ENCODE assay signal across 18 cellular contexts in the genomic region with DNA sequence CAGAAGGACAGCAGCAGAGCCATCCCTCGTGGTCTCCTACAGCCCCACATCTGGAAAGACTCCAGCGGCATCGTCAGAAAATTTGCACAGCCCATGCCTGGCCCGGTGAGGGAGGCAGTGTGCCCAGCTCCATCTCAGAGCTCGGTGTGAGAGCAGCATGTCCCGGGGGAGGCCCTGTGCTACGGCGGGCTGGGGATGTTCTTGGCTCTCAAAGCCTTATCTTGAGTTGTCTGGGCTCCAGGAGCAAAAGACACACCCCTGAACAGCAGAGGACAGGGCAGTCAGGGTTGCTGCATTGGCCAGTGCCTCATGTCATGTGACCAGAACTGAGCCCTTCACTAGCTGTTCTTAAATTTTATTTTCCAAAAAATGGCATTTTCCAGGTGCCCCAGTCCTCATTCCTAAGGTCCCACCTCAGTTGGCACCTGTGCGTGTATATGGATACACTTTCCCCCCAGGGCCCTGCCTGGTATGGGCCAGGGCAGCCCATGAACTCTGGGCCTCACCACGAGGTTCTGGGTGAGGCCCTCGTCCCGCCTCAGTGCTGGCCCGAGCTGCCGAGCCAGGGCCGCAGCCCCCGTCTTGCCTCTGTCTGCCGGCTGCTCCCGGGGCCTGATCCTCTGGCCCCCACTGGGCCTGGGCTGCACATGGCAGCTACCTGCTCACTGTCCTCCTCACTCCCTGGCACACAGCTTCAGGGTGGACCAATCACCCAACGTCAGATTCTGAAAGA. TPM values are rescaled to one million over a fixed set of nuclear protein-coding genes. Genes with fewer than 3 reads are reported as not detected.
DNase-seq lines count a peak whose midpoint lies in the region; ATAC-seq, FAIRE-seq and TF ChIP-seq lines count a peak whose summit lies in the region.
"Had no signal": no experiment of that assay in that cellular context is flagged by ENCODE, and none has a peak within 500 bp of the region (broad histone marks: within the 10 kb centered on the region; RNA-seq: fewer than 3 reads in every experiment).

No MANE protein-coding gene starts in this region.

- H3K4me1 ChIP-seq in mammary epithelial cell (ENCODE audit: insufficient read depth, low read length): peaks cover 19% of the 10 kb centered on the region
- peaks cover 0 to 42% of the 10 kb centered on the region in 2 donors for H3K4me1 ChIP-seq in right atrium auricular region
- H3K4me1 ChIP-seq in testis: peaks cover 41% of the 10 kb centered on the region

- no peak for DNase-seq in activated CD8-positive, alpha-beta T cell treated with anti-CD3 and anti-CD28 coated beads for 36 hours
- DNase-seq in activated CD8-positive, alpha-beta T cell treated with anti-CD3 and anti-CD28 coated beads, Interleukin-2, amount 10 ng/mL, durations not matched to agents 7 days and 5 days: no peak
- DNase-seq in mammary epithelial cell: no peak
- peak; percentile 81 for DNase-seq in right atrium auricular region (ENCODE audit: low spot score)
- DNase-seq in testis: peak; percentile 76
- no peak for DNase-seq in GM12891 (ENCODE audit: insufficient read length, low spot score)
- DNase-seq in NCI-H510A (lab: John Stamatoyannopoulos, UW): no peak
- DNase-seq: activated CD4-positive, alpha-beta T cell treated with anti-CD3 and anti-CD28 coated beads, Interleukin-2, amount 50 U/mL, for 48 hours; activated gamma-delta T cell; NCI-H1417; NCI-H524; nucleus accumbens; thyroid gland had no signal

- BruUV-seq in mammary epithelial cell (replicated peaks; lab: Mats Ljungman, UMichigan): TSS peak; percentile 39

- no peak for ATAC-seq in activated CD8-positive, alpha-beta T cell treated with anti-CD3 and anti-CD28 coated beads for 36 hours
- no peak for ATAC-seq in activated CD8-positive, alpha-beta T cell treated with anti-CD3 and anti-CD28 coated beads, Interleukin-2, amount 10 ng/mL, durations not matched to agents 7 days and 5 days
- ATAC-seq in HG02870 (IDR thresholded peaks at IDR 0.05; ENCODE audit: unreplicated experiment): no peak

- H3K36me3 ChIP-seq in mammary epithelial cell (ENCODE audit: insufficient read depth, low read length): peaks cover 16% of the 10 kb centered on the region
- H3K36me3 ChIP-seq in right atrium auricular region: peaks cover 54% of the 10 kb centered on the region
- H3K36me3 ChIP-seq in testis (ENCODE audit: low read depth, missing control alignments): no peaks in the 10 kb centered on the region

- no peak for TF ChIP-seq POLR2A in testis (IDR thresholded peaks at IDR 0.05)
- TF ChIP-seq POLR2A in GM12891 (IDR thresholded peaks at IDR 0.05; ENCODE audit: low read depth, low read length): no peak

- H3K27me3 ChIP-seq in mammary epithelial cell (ENCODE audit: insufficient read depth, low read length) (no peaks in the 10 kb centered on the region), right atrium auricular region (no peaks in the 10 kb centered on the region), testis (no peaks in the 10 kb centered on the region)
- H3K27me3 ChIP-seq: thyroid gland had no signal

- CTCF ChIA-PET in activated CD8-positive, alpha-beta T cell treated with anti-CD3 and anti-CD28 coated beads for 36 hours (lab: Charles Lee): interaction anchor here (0.9 to 1.0 kb wide), 4 partner anchors 10 to 72 kb away, joined by 3 to 4 read pairs (median 3); a partner anchor contains a TSS
- CTCF ChIA-PET in activated CD8-positive, alpha-beta T cell treated with anti-CD3 and anti-CD28 coated beads, Interleukin-2, amount 10 ng/mL, durations not matched to agents 7 days and 5 days (lab: Charles Lee): interaction anchor here (1.0 to 1.5 kb wide), 3 partner anchors 70 to 191 kb away, joined by 4 to 5 read pairs (median 4); a partner anchor contains a TSS
- CTCF ChIA-PET in mammary epithelial cell (lab: Charles Lee; ENCODE audit: low non-redundant PET): interaction anchor here (0.6 kb wide), 1 partner anchor 283 kb away, joined by 3 read pairs; no protein-coding TSS in a partner anchor

- H3K9me3 Mint-ChIP-seq in activated CD8-positive, alpha-beta T cell treated with anti-CD3 and anti-CD28 coated beads for 36 hours: no peaks in the 10 kb centered on the region
- no peaks in the 10 kb centered on the region for H3K9me3 Mint-ChIP-seq in activated CD8-positive, alpha-beta T cell treated with anti-CD3 and anti-CD28 coated beads, Interleukin-2, amount 10 ng/mL, durations not matched to agents 7 days and 5 days (ENCODE audit: insufficient read depth)

- peaks cover 29% of the 10 kb centered on the region for H3K4me1 Mint-ChIP-seq in activated CD8-positive, alpha-beta T cell treated with anti-CD3 and anti-CD28 coated beads for 36 hours (ENCODE audit: low read depth)
- peaks cover 42% of the 10 kb centered on the region for H3K4me1 Mint-ChIP-seq in activated CD8-positive, alpha-beta T cell treated with anti-CD3 and anti-CD28 coated beads, Interleukin-2, amount 10 ng/mL, durations not matched to agents 7 days and 5 days (ENCODE audit: low read depth)

- in situ Hi-C loops in mammary epithelial cell (cut with MboI; ENCODE audit: low sequenced_read_pairs in 2 of 2): no loop called here

- TF ChIP-seq CTCF in activated CD8-positive, alpha-beta T cell treated with anti-CD3 and anti-CD28 coated beads for 36 hours (IDR thresholded peaks at IDR 0.05): no peak
- TF ChIP-seq CTCF in mammary epithelial cell (conservative IDR thresholded peaks at IDR 0.05 in 1 of 2, IDR thresholded peaks at IDR 0.05 in 1 of 2; ENCODE audit: extremely low read depth in 1 of 2, insufficient read depth in 1 of 2, low read depth in 1 of 2, low read length in 2 of 2) (no peak), right atrium auricular region (IDR thresholded peaks at IDR 0.05) (no peak), testis (IDR thresholded peaks at IDR 0.05) (no peak)

- no peak overlapping the region for H3K9ac ChIP-seq in mammary epithelial cell (ENCODE audit: insufficient read depth, low read length)

- intact Hi-C loops in activated CD8-positive, alpha-beta T cell treated with anti-CD3 and anti-CD28 coated beads for 36 hours (cut with micrococcal nuclease): no loop called here
- intact Hi-C loops in mammary epithelial cell (cut with micrococcal nuclease): no loop called here
- intact Hi-C loops in testis (cut with DNase I; ENCODE audit: low total_unique reads): loop anchor here (10.0 kb wide), 1 partner anchor 82 kb away; a partner anchor contains a TSS

- no peaks in the 10 kb centered on the region for H3K9me3 ChIP-seq in mammary epithelial cell (replicated peaks; ENCODE audit: insufficient read depth, low read length)
- no peaks in the 10 kb centered on the region for H3K9me3 ChIP-seq in right atrium auricular region
- no peaks in the 10 kb centered on the region for H3K9me3 ChIP-seq in testis
- H3K9me3 ChIP-seq: thyroid gland had no signal

- dilution Hi-C loops in mammary epithelial cell (cut with HindIII; ENCODE audit: low sequenced_read_pairs): no loop called here

- H3K36me3 Mint-ChIP-seq in activated CD8-positive, alpha-beta T cell treated with anti-CD3 and anti-CD28 coated beads for 36 hours (ENCODE audit: low read depth): peaks cover 12% of the 10 kb centered on the region
- peaks cover 29% of the 10 kb centered on the region for H3K36me3 Mint-ChIP-seq in activated CD8-positive, alpha-beta T cell treated with anti-CD3 and anti-CD28 coated beads, Interleukin-2, amount 10 ng/mL, durations not matched to agents 7 days and 5 days (ENCODE audit: low read depth)

- H3K4me2 ChIP-seq in mammary epithelial cell (ENCODE audit: insufficient read depth, low read depth, low read length): no peak overlapping the region

- H3K79me2 ChIP-seq in mammary epithelial cell (ENCODE audit: insufficient read depth, low read length): peaks cover 24% of the 10 kb centered on the region

- H3K27ac Mint-ChIP-seq in activated CD8-positive, alpha-beta T cell treated with anti-CD3 and anti-CD28 coated beads for 36 hours: peak overlapping the region; percentile 55
- H3K27ac Mint-ChIP-seq in activated CD8-positive, alpha-beta T cell treated with anti-CD3 and anti-CD28 coated beads, Interleukin-2, amount 10 ng/mL, durations not matched to agents 7 days and 5 days: no peak overlapping the region

- no peaks in the 10 kb centered on the region for H4K20me1 ChIP-seq in mammary epithelial cell (ENCODE audit: insufficient read depth, low read length)

- WGBS in mammary epithelial cell (ENCODE audit: low coverage, missing lambda C conversion rate): 53% methylated on average over 12 of the region's 19 CpGs
- WGBS in testis, 2 donors: 44 to 46% methylated on average over 8 to 19 of the region's 19 CpGs

- H3K27ac ChIP-seq in mammary epithelial cell (ENCODE audit: insufficient read depth, low read depth, low read length): no peak overlapping the region
- peak overlapping the region; percentile 93 to 95 for H3K27ac ChIP-seq in right atrium auricular region
- H3K27ac ChIP-seq in testis: peak overlapping the region in 1 of 2 donors; percentile 19
- H3K27ac ChIP-seq: epithelial cell of prostate had no signal

- H3K4me3 ChIP-seq in mammary epithelial cell (replicated peaks in 1 of 3; ENCODE audit: insufficient read depth in 1 of 3, low read depth in 2 of 3, low read length in 3 of 3) (no peak overlapping the region), right atrium auricular region (no peak overlapping the region), testis (no peak overlapping the region)
- H3K4me3 ChIP-seq: lung, thyroid gland had no signal

- no peaks in the 10 kb centered on the region for H3K27me3 Mint-ChIP-seq in activated CD8-positive, alpha-beta T cell treated with anti-CD3 and anti-CD28 coated beads for 36 hours
- no peaks in the 10 kb centered on the region for H3K27me3 Mint-ChIP-seq in activated CD8-positive, alpha-beta T cell treated with anti-CD3 and anti-CD28 coated beads, Interleukin-2, amount 10 ng/mL, durations not matched to agents 7 days and 5 days (ENCODE audit: low read depth)

- FAIRE-seq in GM12891 (lab: Jason Lieb, UNC): no peak
- FAIRE-seq: bronchial epithelial cell, HTR-8/SVneo had no signal

- POLR2A ChIA-PET in activated CD8-positive, alpha-beta T cell treated with anti-CD3 and anti-CD28 coated beads for 36 hours (lab: Charles Lee): interaction anchor here (0.8 to 2.7 kb wide), 8 partner anchors 10 to 71 kb away, joined by 3 to 10 read pairs (median 3); a partner anchor contains a TSS
- POLR2A ChIA-PET in activated CD8-positive, alpha-beta T cell treated with anti-CD3 and anti-CD28 coated beads, Interleukin-2, amount 10 ng/mL, durations not matched to agents 7 days and 5 days (lab: Charles Lee): interaction anchor here (0.8 kb wide), 1 partner anchor 14 kb away, joined by 3 read pairs; no protein-coding TSS in a partner anchor

- H3K4me3 Mint-ChIP-seq in activated CD8-positive, alpha-beta T cell treated with anti-CD3 and anti-CD28 coated beads for 36 hours: no peak overlapping the region
- no peak overlapping the region for H3K4me3 Mint-ChIP-seq in activated CD8-positive, alpha-beta T cell treated with anti-CD3 and anti-CD28 coated beads, Interleukin-2, amount 10 ng/mL, durations not matched to agents 7 days and 5 days

- no peak overlapping the region for H2AFZ ChIP-seq in mammary epithelial cell (ENCODE audit: low read depth, low read length)

RNA-seq across cellular contexts. Expression of a gene that starts 3.0 kb away (rescaled TPM):
- total RNA-seq in activated CD8-positive, alpha-beta T cell treated with anti-CD3 and anti-CD28 coated beads for 36 hours: 10 to 100 TPM; 22.3 to 25.6 TPM
- total RNA-seq in activated CD8-positive, alpha-beta T cell treated with anti-CD3 and anti-CD28 coated beads, Interleukin-2, amount 10 ng/mL, durations not matched to agents 7 days and 5 days: 10 to 100 TPM; 32.6 to 36.2 TPM
- total RNA-seq in mammary epithelial cell: 10 to 100 TPM; 13.5 to 26.2 TPM
- 34.3 TPM for polyA plus RNA-seq in mammary epithelial cell
- polyA minus RNA-seq in mammary epithelial cell: 15.6 TPM
- 10 to 100 TPM; 25.5 to 61.5 TPM for total RNA-seq in right atrium auricular region
- total RNA-seq in testis: 10 to 100 TPM; 33.6 to 48.6 TPM
- 34.3 TPM for polyA plus RNA-seq in testis (ENCODE audit: insufficient read depth, low read depth, low replicate concordance)
- 28.9 TPM for polyA plus RNA-seq in GM12891 (2012; ENCODE audit: low read depth, missing spikeins)

RNA-seq across cellular contexts. Expression of a gene that starts 37.7 kb away (rescaled TPM):
- 10 to 100 TPM; 13.0 to 13.8 TPM for total RNA-seq in activated CD8-positive, alpha-beta T cell treated with anti-CD3 and anti-CD28 coated beads for 36 hours
- 10 to 100 TPM; 17.0 to 17.2 TPM for total RNA-seq in activated CD8-positive, alpha-beta T cell treated with anti-CD3 and anti-CD28 coated beads, Interleukin-2, amount 10 ng/mL, durations not matched to agents 7 days and 5 days
- total RNA-seq in mammary epithelial cell (10 to 100 TPM; 14.5 to 24.3 TPM), right atrium auricular region (10 to 100 TPM in 1 of 2 donors, 1 to 10 TPM in 1; 6.7 to 13.5 TPM), testis (10 to 100 TPM; 40.4 to 40.6 TPM)
- polyA plus RNA-seq in mammary epithelial cell (9.4 TPM), testis (ENCODE audit: insufficient read depth, low read depth, low replicate concordance) (18.6 TPM)
- 13.3 TPM for polyA minus RNA-seq in mammary epithelial cell
- polyA plus RNA-seq in GM12891 (2012; ENCODE audit: low read depth, missing spikeins): 5.0 TPM

RNA-seq across cellular contexts. Expression of a gene that starts 38.0 kb away (rescaled TPM):
- total RNA-seq in activated CD8-positive, alpha-beta T cell treated with anti-CD3 and anti-CD28 coated beads for 36 hours: under 1 TPM; 0.18 to 0.38 TPM
- under 1 TPM; 0.39 to 0.68 TPM for total RNA-seq in activated CD8-positive, alpha-beta T cell treated with anti-CD3 and anti-CD28 coated beads, Interleukin-2, amount 10 ng/mL, durations not matched to agents 7 days and 5 days
- total RNA-seq in mammary epithelial cell: under 1 TPM; 0.17 to 0.71 TPM
- 0.51 TPM for polyA plus RNA-seq in mammary epithelial cell
- polyA minus RNA-seq in mammary epithelial cell: not detected
- under 1 TPM; 0.39 to 0.44 TPM for total RNA-seq in right atrium auricular region
- 10 to 100 TPM; 61.6 to 70.0 TPM for total RNA-seq in testis
- polyA plus RNA-seq in testis (ENCODE audit: insufficient read depth, low read depth, low replicate concordance): 238 TPM
- polyA plus RNA-seq in GM12891 (2012; ENCODE audit: low read depth, missing spikeins): 0.13 TPM

Comparison
In these comparisons a context has a peak if more than half of its experiments do, and no peak if none do; other contexts are left out.
1. DNase-seq: peak in right atrium auricular region (single experiment) and testis (single experiment); none in activated CD8-positive, alpha-beta T cell treated with anti-CD3 and anti-CD28 coated beads for 36 hours (single experiment), activated CD8-positive, alpha-beta T cell treated with anti-CD3 and anti-CD28 coated beads, Interleukin-2, amount 10 ng/mL, durations not matched to agents 7 days and 5 days (single experiment), mammary epithelial cell (single experiment), GM12891 (single experiment) and NCI-H510A (single experiment).
2. RNA of a gene that starts 38.0 kb away (total RNA-seq): 61.6 to 70.0 TPM in testis; 0.17 to 0.71 TPM in mammary epithelial cell, 0.39 to 0.68 TPM in activated CD8-positive, alpha-beta T cell treated with anti-CD3 and anti-CD28 coated beads, Interleukin-2, amount 10 ng/mL, durations not matched to agents 7 days and 5 days, 0.39 to 0.44 TPM in right atrium auricular region and 0.18 to 0.38 TPM in activated CD8-positive, alpha-beta T cell treated with anti-CD3 and anti-CD28 coated beads for 36 hours; every median in the first group is over 10 times any median in the second.